In genomic region chr1:151058682-151059341, GRCh38 we compare ENCODE assay signal across 8 cellular contexts. TPM values are rescaled to one million over a fixed set of nuclear protein-coding genes. Genes with fewer than 3 reads are reported as not detected.
A peak's percentile ranks its signal among the peaks of the same experiment; 100 is the strongest.
DNase-seq lines count a peak whose midpoint lies in the region; ATAC-seq and TF ChIP-seq lines count a peak whose summit lies in the region.

No MANE protein-coding gene starts in this region.

- peak overlapping the region; percentile 98 for H3K14ac ChIP-seq in neuronal stem cell (ENCODE audit: low read length)

- no peak for DNase-seq in CD4-positive, alpha-beta T cell
- DNase-seq in WERI-Rb-1 (peak; percentile 35), fibroblast of the aortic adventitia (ENCODE audit: low read depth) (peak; percentile 27), neuronal stem cell (ENCODE audit: low spot score) (peak; percentile 38), H4 (ENCODE audit: low spot score) (no peak)

- no CpG with 5 or more reads among the region's 18 CpGs for WGBS in neuronal stem cell (ENCODE audit: extremely low coverage in 2 of 2, insufficient read length in 2 of 2, insufficient replicate concordance in 1 of 2), 2 donors

- H3K4me3 ChIP-seq in HUES6 (ENCODE audit: low read depth, low read length) (peak overlapping the region; percentile 97), WERI-Rb-1 (ENCODE audit: low read depth, low read length) (peak overlapping the region; percentile 90), fibroblast of the aortic adventitia (ENCODE audit: low read depth, low read length) (peak overlapping the region; percentile 89), neuronal stem cell (ENCODE audit: low read length in 2 of 2) (peak overlapping the region; percentile 93 to 99)

- peak overlapping the region; percentile 15 for H2BK15ac ChIP-seq in neuronal stem cell (ENCODE audit: low read length)

- H3K9me3 ChIP-seq in CD4-positive, alpha-beta T cell (ENCODE audit: control insufficient read depth, low read length): no peaks in the 10 kb centered on the region
- H3K9me3 ChIP-seq in HUES6 (ENCODE audit: control insufficient read depth, insufficient read depth, low read depth, low read length): no peaks in the 10 kb centered on the region
- no peaks in the 10 kb centered on the region for H3K9me3 ChIP-seq in WERI-Rb-1 (ENCODE audit: severe bottlenecking)
- H3K9me3 ChIP-seq in neuronal stem cell (replicated peaks in 1 of 2; ENCODE audit: control insufficient read depth in 2 of 2, insufficient read depth in 1 of 2, low read depth in 1 of 2, low read length in 2 of 2): peaks cover 0 to 6% of the 10 kb centered on the region in 2 donors

- H3K27ac ChIP-seq in CD4-positive, alpha-beta T cell (ENCODE audit: low read depth, low read length): peak overlapping the region; percentile 93
- H3K27ac ChIP-seq in HUES6 (ENCODE audit: low read depth, low read length) (peak overlapping the region; percentile 88), WERI-Rb-1 (peak overlapping the region; percentile 79), neuronal stem cell (replicated peaks; ENCODE audit: low read length) (peak overlapping the region; percentile 88)

- H4K91ac ChIP-seq in neuronal stem cell (ENCODE audit: low read depth, low read length, poor library complexity): peak overlapping the region; percentile 27

- no peak for TF ChIP-seq CTCF in CD4-positive, alpha-beta T cell (IDR thresholded peaks at IDR 0.05)
- no peak for TF ChIP-seq CTCF in WERI-Rb-1 (IDR thresholded peaks at IDR 0.05; ENCODE audit: low read depth, low read length)
- TF ChIP-seq CTCF in fibroblast of the aortic adventitia (IDR thresholded peaks at IDR 0.05; ENCODE audit: insufficient read depth, low read length): no peak

- no peaks in the 10 kb centered on the region for H3K27me3 ChIP-seq in CD4-positive, alpha-beta T cell (ENCODE audit: control insufficient read depth, insufficient read depth, low read length)
- H3K27me3 ChIP-seq in HUES6 (ENCODE audit: control insufficient read depth, insufficient read depth, low read length) (no peaks in the 10 kb centered on the region), WERI-Rb-1 (ENCODE audit: insufficient read depth, low read depth, severe bottlenecking) (no peaks in the 10 kb centered on the region), neuronal stem cell (ENCODE audit: control insufficient read depth in 3 of 3, insufficient read depth in 3 of 3, low read depth in 1 of 3, low read length in 3 of 3) (no peaks in the 10 kb centered on the region)

- H3K9me3 Mint-ChIP-seq in CD4-positive, alpha-beta T cell: no peaks in the 10 kb centered on the region

- no peaks in the 10 kb centered on the region for H3K27me3 Mint-ChIP-seq in CD4-positive, alpha-beta T cell

- POLR2A ChIA-PET in CD4-positive, alpha-beta T cell (lab: Charles Lee): interaction anchor here (0.6 to 7.7 kb wide), 17 partner anchors 9 to 340 kb away, joined by 3 to 144 read pairs (median 4); partner anchors contain the start of genes C1orf56, CERS2, GABPB2 and MINDY1

- H2AFZ ChIP-seq in neuronal stem cell (ENCODE audit: low read length): peak overlapping the region; percentile 97

- no peak for ATAC-seq in CD4-positive, alpha-beta T cell (ENCODE audit: poor library complexity)
- ATAC-seq in GM19328 (IDR thresholded peaks at IDR 0.05; ENCODE audit: unreplicated experiment) (no peak), GM21423 (IDR thresholded peaks at IDR 0.05; ENCODE audit: unreplicated experiment) (no peak)

- H3K9ac ChIP-seq in HUES6 (ENCODE audit: low read length) (peak overlapping the region; percentile 96), neuronal stem cell (ENCODE audit: low read depth, low read length, poor library complexity) (peak overlapping the region; percentile 99)

- H3K36me3 ChIP-seq in HUES6 (ENCODE audit: control insufficient read depth, insufficient read depth, low read length): peaks cover 32% of the 10 kb centered on the region
- peaks cover 62% of the 10 kb centered on the region for H3K36me3 ChIP-seq in WERI-Rb-1
- H3K36me3 ChIP-seq in neuronal stem cell (replicated peaks in 1 of 2; ENCODE audit: control insufficient read depth in 2 of 2, insufficient read depth in 2 of 2, low read length in 2 of 2): peaks cover 26 to 44% of the 10 kb centered on the region in 2 donors

- H2AK5ac ChIP-seq in neuronal stem cell (ENCODE audit: low read depth, low read length): peak overlapping the region; percentile 76

- no peak overlapping the region for H2BK12ac ChIP-seq in neuronal stem cell (ENCODE audit: low read length)

- H3K4me2 ChIP-seq in neuronal stem cell (ENCODE audit: insufficient read depth, low read length, poor library complexity, severe bottlenecking): peak overlapping the region; percentile 87

- peak overlapping the region; percentile 79 for H2BK5ac ChIP-seq in neuronal stem cell (ENCODE audit: low read length)

- H3K4me1 ChIP-seq in HUES6 (ENCODE audit: control insufficient read depth, insufficient read depth, low read length) (peaks cover 21% of the 10 kb centered on the region), neuronal stem cell (ENCODE audit: control insufficient read depth in 2 of 2, insufficient read depth in 1 of 2, low read depth in 1 of 2, low read length in 2 of 2) (peaks cover 5 to 12% of the 10 kb centered on the region in 2 donors)

- H3K23ac ChIP-seq in neuronal stem cell (ENCODE audit: low read depth, low read length, poor library complexity): peak overlapping the region; percentile 99

- H3K36me3 Mint-ChIP-seq in CD4-positive, alpha-beta T cell (ENCODE audit: low read depth): peaks cover 58% of the 10 kb centered on the region

- H3K4ac ChIP-seq in neuronal stem cell (ENCODE audit: low read length): no peak overlapping the region

- peak overlapping the region; percentile 90 for H3K27ac Mint-ChIP-seq in CD4-positive, alpha-beta T cell

- peak overlapping the region; percentile 97 for H3K4me3 Mint-ChIP-seq in CD4-positive, alpha-beta T cell

- intact Hi-C loops in CD4-positive, alpha-beta T cell (cut with DNase I, micrococcal nuclease): loop anchor here (1.0 to 2.0 kb wide), 3 partner anchors 11 to 35 kb away; partner anchors contain the start of gene GABPB2 (in 2 of the 2)

- H3K18ac ChIP-seq in neuronal stem cell (ENCODE audit: low read length): peak overlapping the region; percentile 99

- H2BK120ac ChIP-seq in neuronal stem cell (ENCODE audit: low read depth, low read length): peak overlapping the region; percentile 61

- CTCF ChIA-PET in CD4-positive, alpha-beta T cell (lab: Charles Lee): interaction anchor here (0.6 to 5.8 kb wide), 11 partner anchors 8 to 46 kb away, joined by 3 to 69 read pairs (median 7); partner anchors contain the start of genes C1orf56 and GABPB2

- H3K4me1 Mint-ChIP-seq in CD4-positive, alpha-beta T cell (ENCODE audit: low read depth): peaks cover 59% of the 10 kb centered on the region

- H4K8ac ChIP-seq in neuronal stem cell (ENCODE audit: low read depth, low read length): no peak overlapping the region

- peaks cover 13% of the 10 kb centered on the region for H3K79me1 ChIP-seq in neuronal stem cell (ENCODE audit: low read depth, low read length)

RNA-seq across cellular contexts. Expression of gene CDC42SE1, which starts 0.6 kb away (rescaled TPM):
- 100 to 1,000 TPM; 401 to 404 TPM for total RNA-seq in CD4-positive, alpha-beta T cell
- total RNA-seq in fibroblast of the aortic adventitia (ENCODE audit: low replicate concordance): 33.8 and 42.3 TPM in 2 replicates
- polyA plus RNA-seq in neuronal stem cell (2013, experiment 1 of 2): 43.2 TPM
- polyA plus RNA-seq in neuronal stem cell (2013, experiment 2 of 2): 42.9 TPM
- 46.8 and 49.5 TPM in 2 replicates for total RNA-seq in H4 (2014; rRNA removed; shearing (Covaris generic))

RNA-seq across cellular contexts. Expression of gene MLLT11, which starts 1.4 kb away (rescaled TPM):
- total RNA-seq in CD4-positive, alpha-beta T cell: 1 to 10 TPM; 2.8 to 2.9 TPM
- total RNA-seq in fibroblast of the aortic adventitia (ENCODE audit: low replicate concordance): 2.0 and 6.1 TPM in 2 replicates
- 74.8 TPM for polyA plus RNA-seq in neuronal stem cell (2013, experiment 1 of 2)
- polyA plus RNA-seq in neuronal stem cell (2013, experiment 2 of 2): 76.0 TPM
- total RNA-seq in H4 (2014; rRNA removed; shearing (Covaris generic)): 49.2 and 65.3 TPM in 2 replicates

RNA-seq across cellular contexts. Expression of gene C1orf56, which starts 11.3 kb away (rescaled TPM):
- 1 to 10 TPM in 1 of 2 experiments, under 1 TPM in 1; 0.58 to 1.2 TPM for total RNA-seq in CD4-positive, alpha-beta T cell
- 0.82 and 3.3 TPM in 2 replicates for total RNA-seq in fibroblast of the aortic adventitia (ENCODE audit: low replicate concordance)
- polyA plus RNA-seq in neuronal stem cell (2013, experiment 1 of 2): 5.0 TPM
- 5.3 TPM for polyA plus RNA-seq in neuronal stem cell (2013, experiment 2 of 2)
- 0.86 and 2.7 TPM in 2 replicates for total RNA-seq in H4 (2014; rRNA removed; shearing (Covaris generic))

RNA-seq across cellular contexts. Expression of gene GABPB2, which starts 11.7 kb away (rescaled TPM):
- total RNA-seq in CD4-positive, alpha-beta T cell: 10 to 100 TPM; 23.7 to 25.5 TPM
- 5.2 and 14.6 TPM in 2 replicates for total RNA-seq in fibroblast of the aortic adventitia (ENCODE audit: low replicate concordance)
- polyA plus RNA-seq in neuronal stem cell (2013, experiment 1 of 2): 2.4 TPM
- 2.6 TPM for polyA plus RNA-seq in neuronal stem cell (2013, experiment 2 of 2)
- 2.6 and 8.3 TPM in 2 replicates for total RNA-seq in H4 (2014; rRNA removed; shearing (Covaris generic))

RNA-seq across cellular contexts. Expression of gene BNIPL, which starts 22.4 kb away (rescaled TPM):
- total RNA-seq in CD4-positive, alpha-beta T cell: under 1 TPM; 0.30 to 0.42 TPM
- 0.18 and 0.33 TPM in 2 replicates for total RNA-seq in fibroblast of the aortic adventitia (ENCODE audit: low replicate concordance)
- 0.40 TPM for polyA plus RNA-seq in neuronal stem cell (2013, experiment 1 of 2)
- 0.26 TPM for polyA plus RNA-seq in neuronal stem cell (2013, experiment 2 of 2)
- total RNA-seq in H4 (2014; rRNA removed; shearing (Covaris generic)): 0.10 TPM in 1 of 2 replicates, not detected in the other

Comparison
In these comparisons a context has a peak if more than half of its experiments do, and no peak if none do; other contexts are left out.
1. DNase-seq: peak in WERI-Rb-1 (single experiment), fibroblast of the aortic adventitia (single experiment) and neuronal stem cell (single experiment); none in CD4-positive, alpha-beta T cell (0 of 10) and H4 (single experiment).
2. Peak in every context shown above with its lines, with median percentiles within 50 percentile points of each other: H3K27ac ChIP-seq and H3K4me3 ChIP-seq.